Comparison of ENCODE assay signal across 12 cellular contexts in genomic region chr5:81207009-81207408, GRCh38. TPM values are rescaled to one million over a fixed set of nuclear protein-coding genes. Genes with fewer than 3 reads are reported as not detected.
DNase-seq lines count a peak whose midpoint lies in the region; ATAC-seq and TF ChIP-seq lines count a peak whose summit lies in the region.
"Had no signal": no experiment of that assay in that cellular context is flagged by ENCODE, and none has a peak within 500 bp of the region (broad histone marks: within the 10 kb centered on the region; RNA-seq: fewer than 3 reads in every experiment).

No MANE protein-coding gene starts in this region.

- H3K27ac ChIP-seq in left lung, result no peak overlapping the region

- H3K36me3 Mint-ChIP-seq in WTC11, result no peaks in the 10 kb centered on the region
- peaks cover 74% of the 10 kb centered on the region for H3K36me3 Mint-ChIP-seq in activated T-cell treated with anti-CD3 and anti-CD28 coated beads, Interleukin-2, amount 50 U/mL, for 24 hours (ENCODE audit: low read depth)
- H3K36me3 Mint-ChIP-seq: activated naive CD4-positive, alpha-beta T cell treated with anti-CD3 and anti-CD28 coated beads, Interleukin-2, amount 50 U/mL, for 72 hours; memory B cell had no signal

- no peaks in the 10 kb centered on the region for H3K36me3 ChIP-seq in left lung

- DNase-seq in EH (ENCODE audit: low read depth) (peak; percentile 3), HFF-Myc (ENCODE audit: extremely low read depth, low read depth) (no peak), WTC11 (ENCODE audit: low spot score) (peak; percentile 49), left lobe of liver (ENCODE audit: low spot score) (no peak), left lung (no peak), sciatic nerve (ENCODE audit: low spot score) (no peak), NCI-H2171 treated with DMSO at 0.1 percent for 48 hours (lab: John Stamatoyannopoulos, UW) (no peak)
- no peak for DNase-seq in activated T-cell treated with anti-CD3 and anti-CD28 coated beads, Interleukin-2, amount 50 U/mL, for 24 hours
- DNase-seq: NCI-H2227 treated with DMSO at 0.1 percent for 48 hours, T-helper 9 cell had no signal

- no peaks in the 10 kb centered on the region for H3K4me1 ChIP-seq in left lung

- H3K9me3 Mint-ChIP-seq in WTC11, result no peaks in the 10 kb centered on the region
- H3K9me3 Mint-ChIP-seq in activated T-cell treated with anti-CD3 and anti-CD28 coated beads, Interleukin-2, amount 50 U/mL, for 24 hours, result no peaks in the 10 kb centered on the region
- H3K9me3 Mint-ChIP-seq: activated naive CD4-positive, alpha-beta T cell treated with anti-CD3 and anti-CD28 coated beads, Interleukin-2, amount 50 U/mL, for 72 hours; memory B cell had no signal

- no peak overlapping the region for H3K4me3 ChIP-seq in HFF-Myc (replicated peaks; ENCODE audit: low read depth, low read length)
- H3K4me3 ChIP-seq in left lung, result no peak overlapping the region

- no peaks in the 10 kb centered on the region for H3K4me1 Mint-ChIP-seq in WTC11
- H3K4me1 Mint-ChIP-seq in activated T-cell treated with anti-CD3 and anti-CD28 coated beads, Interleukin-2, amount 50 U/mL, for 24 hours (ENCODE audit: low read depth), result peaks cover 21% of the 10 kb centered on the region

- H3K9me3 ChIP-seq in left lung, result no peaks in the 10 kb centered on the region

- POLR2A ChIA-PET in WTC11 (lab: Charles Lee), result interaction anchor here (0.6 kb wide), 1 partner anchor 12 kb away, joined by 3 read pairs; no protein-coding TSS in a partner anchor

- no peak overlapping the region for H3K27ac Mint-ChIP-seq in WTC11
- H3K27ac Mint-ChIP-seq in activated T-cell treated with anti-CD3 and anti-CD28 coated beads, Interleukin-2, amount 50 U/mL, for 24 hours, result no peak overlapping the region
- H3K27ac Mint-ChIP-seq: activated naive CD4-positive, alpha-beta T cell treated with anti-CD3 and anti-CD28 coated beads, Interleukin-2, amount 50 U/mL, for 72 hours; memory B cell had no signal

- ATAC-seq in WTC11, result peak; percentile 83
- peak; percentile 22 for ATAC-seq in left lobe of liver
- ATAC-seq in left lung, result no peak
- ATAC-seq in sciatic nerve, result no peak
- ATAC-seq: activated naive CD4-positive, alpha-beta T cell treated with anti-CD3 and anti-CD28 coated beads, Interleukin-2, amount 50 U/mL, for 72 hours had no signal

- CTCF ChIA-PET in WTC11 (lab: Charles Lee), result interaction anchor here (0.5 to 2.0 kb wide), 13 partner anchors 10 to 689 kb away, joined by 3 to 11 read pairs (median 3); partner anchors contain the start of gene CKMT2

- H3K27me3 Mint-ChIP-seq in WTC11 (ENCODE audit: low read depth), result no peaks in the 10 kb centered on the region
- no peaks in the 10 kb centered on the region for H3K27me3 Mint-ChIP-seq in activated T-cell treated with anti-CD3 and anti-CD28 coated beads, Interleukin-2, amount 50 U/mL, for 24 hours

- intact Hi-C loops in left lung (cut with DNase I), result no loop called here
- intact Hi-C loops in sciatic nerve (cut with DNase I), result no loop called here

- peak; percentile 26 for TF ChIP-seq CTCF in HFF-Myc (IDR thresholded peaks at IDR 0.05; ENCODE audit: low read depth, low read length, missing control alignments)
- no peak for TF ChIP-seq CTCF in WTC11 (IDR thresholded peaks at IDR 0.05)
- TF ChIP-seq CTCF in left lung (IDR thresholded peaks at IDR 0.05), result no peak

- no peaks in the 10 kb centered on the region for H3K27me3 ChIP-seq in left lung

- H3K4me3 Mint-ChIP-seq in WTC11, result no peak overlapping the region
- no peak overlapping the region for H3K4me3 Mint-ChIP-seq in activated T-cell treated with anti-CD3 and anti-CD28 coated beads, Interleukin-2, amount 50 U/mL, for 24 hours
- H3K4me3 Mint-ChIP-seq: memory B cell had no signal

TF ChIP-seq in WTC11, 78 proteins besides CTCF, POLR2A, EP300 and RAD21:
- TF ChIP-seq EMX1 (CRISPR knock-in tag; IDR thresholded peaks at IDR 0.05), result no peak
- TF ChIP-seq ELF4 (CRISPR knock-in tag; IDR thresholded peaks at IDR 0.05; ENCODE audit: low read depth), result no peak
- TF ChIP-seq SMAD3 (CRISPR knock-in tag; IDR thresholded peaks at IDR 0.05; ENCODE audit: borderline replicate concordance), result no peak
- no peak for TF ChIP-seq FOXP4 (CRISPR knock-in tag; IDR thresholded peaks at IDR 0.05)
- no peak for TF ChIP-seq MXD4 (CRISPR knock-in tag; IDR thresholded peaks at IDR 0.05; ENCODE audit: borderline replicate concordance)
- no peak for TF ChIP-seq HMGA2 (CRISPR knock-in tag; IDR thresholded peaks at IDR 0.05)
- TF ChIP-seq ZNF138 (CRISPR knock-in tag; conservative IDR thresholded peaks at IDR 0.05), result no peak
- TF ChIP-seq, protein P1, sequence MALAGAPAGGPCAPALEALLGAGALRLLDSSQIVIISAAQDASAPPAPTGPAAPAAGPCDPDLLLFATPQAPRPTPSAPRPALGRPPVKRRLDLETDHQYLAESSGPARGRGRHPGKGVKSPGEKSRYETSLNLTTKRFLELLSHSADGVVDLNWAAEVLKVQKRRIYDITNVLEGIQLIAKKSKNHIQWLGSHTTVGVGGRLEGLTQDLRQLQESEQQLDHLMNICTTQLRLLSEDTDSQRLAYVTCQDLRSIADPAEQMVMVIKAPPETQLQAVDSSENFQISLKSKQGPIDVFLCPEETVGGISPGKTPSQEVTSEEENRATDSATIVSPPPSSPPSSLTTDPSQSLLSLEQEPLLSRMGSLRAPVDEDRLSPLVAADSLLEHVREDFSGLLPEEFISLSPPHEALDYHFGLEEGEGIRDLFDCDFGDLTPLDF (CRISPR knock-in tag; IDR thresholded peaks at IDR 0.05), result no peak
- TF ChIP-seq TCF7 (CRISPR knock-in tag; IDR thresholded peaks at IDR 0.05; ENCODE audit: low read depth), result no peak
- TF ChIP-seq, protein P2, sequence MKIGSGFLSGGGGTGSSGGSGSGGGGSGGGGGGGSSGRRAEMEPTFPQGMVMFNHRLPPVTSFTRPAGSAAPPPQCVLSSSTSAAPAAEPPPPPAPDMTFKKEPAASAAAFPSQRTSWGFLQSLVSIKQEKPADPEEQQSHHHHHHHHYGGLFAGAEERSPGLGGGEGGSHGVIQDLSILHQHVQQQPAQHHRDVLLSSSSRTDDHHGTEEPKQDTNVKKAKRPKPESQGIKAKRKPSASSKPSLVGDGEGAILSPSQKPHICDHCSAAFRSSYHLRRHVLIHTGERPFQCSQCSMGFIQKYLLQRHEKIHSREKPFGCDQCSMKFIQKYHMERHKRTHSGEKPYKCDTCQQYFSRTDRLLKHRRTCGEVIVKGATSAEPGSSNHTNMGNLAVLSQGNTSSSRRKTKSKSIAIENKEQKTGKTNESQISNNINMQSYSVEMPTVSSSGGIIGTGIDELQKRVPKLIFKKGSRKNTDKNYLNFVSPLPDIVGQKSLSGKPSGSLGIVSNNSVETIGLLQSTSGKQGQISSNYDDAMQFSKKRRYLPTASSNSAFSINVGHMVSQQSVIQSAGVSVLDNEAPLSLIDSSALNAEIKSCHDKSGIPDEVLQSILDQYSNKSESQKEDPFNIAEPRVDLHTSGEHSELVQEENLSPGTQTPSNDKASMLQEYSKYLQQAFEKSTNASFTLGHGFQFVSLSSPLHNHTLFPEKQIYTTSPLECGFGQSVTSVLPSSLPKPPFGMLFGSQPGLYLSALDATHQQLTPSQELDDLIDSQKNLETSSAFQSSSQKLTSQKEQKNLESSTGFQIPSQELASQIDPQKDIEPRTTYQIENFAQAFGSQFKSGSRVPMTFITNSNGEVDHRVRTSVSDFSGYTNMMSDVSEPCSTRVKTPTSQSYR (CRISPR knock-in tag; IDR thresholded peaks at IDR 0.05), result no peak
- no peak for TF ChIP-seq NR3C1 (CRISPR knock-in tag; conservative IDR thresholded peaks at IDR 0.05; ENCODE audit: low read depth)
- TF ChIP-seq, protein P3, sequence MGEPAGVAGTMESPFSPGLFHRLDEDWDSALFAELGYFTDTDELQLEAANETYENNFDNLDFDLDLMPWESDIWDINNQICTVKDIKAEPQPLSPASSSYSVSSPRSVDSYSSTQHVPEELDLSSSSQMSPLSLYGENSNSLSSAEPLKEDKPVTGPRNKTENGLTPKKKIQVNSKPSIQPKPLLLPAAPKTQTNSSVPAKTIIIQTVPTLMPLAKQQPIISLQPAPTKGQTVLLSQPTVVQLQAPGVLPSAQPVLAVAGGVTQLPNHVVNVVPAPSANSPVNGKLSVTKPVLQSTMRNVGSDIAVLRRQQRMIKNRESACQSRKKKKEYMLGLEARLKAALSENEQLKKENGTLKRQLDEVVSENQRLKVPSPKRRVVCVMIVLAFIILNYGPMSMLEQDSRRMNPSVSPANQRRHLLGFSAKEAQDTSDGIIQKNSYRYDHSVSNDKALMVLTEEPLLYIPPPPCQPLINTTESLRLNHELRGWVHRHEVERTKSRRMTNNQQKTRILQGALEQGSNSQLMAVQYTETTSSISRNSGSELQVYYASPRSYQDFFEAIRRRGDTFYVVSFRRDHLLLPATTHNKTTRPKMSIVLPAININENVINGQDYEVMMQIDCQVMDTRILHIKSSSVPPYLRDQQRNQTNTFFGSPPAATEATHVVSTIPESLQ (CRISPR knock-in tag; IDR thresholded peaks at IDR 0.05), result no peak
- no peak for TF ChIP-seq FOXP1 (CRISPR knock-in tag; IDR thresholded peaks at IDR 0.05; ENCODE audit: borderline replicate concordance)
- no peak for TF ChIP-seq RELA (CRISPR knock-in tag; IDR thresholded peaks at IDR 0.05; ENCODE audit: borderline replicate concordance)
- no peak for TF ChIP-seq GRHL2 (CRISPR knock-in tag; IDR thresholded peaks at IDR 0.05; ENCODE audit: insufficient replicate concordance, severe bottlenecking)
- TF ChIP-seq ATF1 (CRISPR knock-in tag; IDR thresholded peaks at IDR 0.05), result no peak
TF ChIP-seq in WTC11: peak in this region for 0.

RNA-seq across cellular contexts. Expression of gene CKMT2, which starts 26.1 kb away (rescaled TPM):
- total RNA-seq in WTC11 (2021) (1.8 to 3.1 TPM (median 2.4 TPM) in 3 replicates), left lobe of liver (0.78 TPM), left lung (1 to 10 TPM; 1.5 to 1.7 TPM), sciatic nerve (5.9 TPM)

Comparison
In these comparisons a context has a peak if more than half of its experiments do, and no peak if none do; other contexts are left out.
1. DNase-seq: peak in EH (single experiment) and WTC11 (single experiment); none in HFF-Myc (single experiment), left lobe of liver (single experiment), left lung (0 of 2), sciatic nerve (single experiment), NCI-H2171 treated with DMSO at 0.1 percent for 48 hours (single experiment) and activated T-cell treated with anti-CD3 and anti-CD28 coated beads, Interleukin-2, amount 50 U/mL, for 24 hours (single experiment).
2. ATAC-seq: peak in WTC11 (single experiment) and left lobe of liver (single experiment); none in left lung (single experiment) and sciatic nerve (single experiment).